Comparison of ENCODE assay signal across 19 cellular contexts in genomic region chr19:46536391-46536790, GRCh38.
"Had no signal": no experiment of that assay in that cellular context is flagged by ENCODE, and none has a peak within 500 bp of the region (broad histone marks: within the 10 kb centered on the region; RNA-seq: fewer than 3 reads in every experiment).

No MANE protein-coding gene starts in this region.

- H3K36me3 ChIP-seq: colonic mucosa, esophagus muscularis mucosa, gastroesophageal sphincter, heart left ventricle, left lung, neural progenitor cell, right lobe of liver, thoracic aorta, tibial nerve had no signal

- H3K4me3 ChIP-seq: colonic mucosa, esophagus muscularis mucosa, gastroesophageal sphincter, heart left ventricle, hepatocyte, left lung, neural progenitor cell, right lobe of liver, thoracic aorta, tibial nerve had no signal

- H3K27me3 ChIP-seq: colonic mucosa, foreskin keratinocyte, hepatocyte, neural progenitor cell, right lobe of liver had no signal

- H3K4me1 ChIP-seq: colonic mucosa, esophagus muscularis mucosa, foreskin keratinocyte, gastroesophageal sphincter, heart left ventricle, left lung, parathyroid adenoma, right lobe of liver, tibial nerve had no signal

- H3K27ac ChIP-seq: colonic mucosa, esophagus muscularis mucosa, foreskin keratinocyte, gastroesophageal sphincter, heart left ventricle, hepatocyte, left lung, neural progenitor cell, parathyroid adenoma, right lobe of liver, thoracic aorta, tibial nerve had no signal

- H3K9me3 ChIP-seq: colonic mucosa, esophagus muscularis mucosa, gastroesophageal sphincter, heart left ventricle, left lung, right lobe of liver, thoracic aorta, tibial nerve had no signal

- ATAC-seq: foreskin keratinocyte; gastroesophageal sphincter; heart left ventricle; left lung; naive thymus-derived CD4-positive, alpha-beta T cell; right lobe of liver; stimulated activated naive B cell treated with anti-CD40 and anti-IgM and Interleukin-4, amounts not matched to agents 10 μg/mL and 1 μg/mL and 100 μg/mL, for 72 hours had no signal

- DNase-seq: colonic mucosa; effector memory CD4-positive, alpha-beta T cell; foreskin keratinocyte; kidney; left lung; mesenchymal stem cell; midbrain; naive thymus-derived CD4-positive, alpha-beta T cell; right lobe of liver; stimulated activated CD4-positive, alpha-beta T cell treated with anti-CD3 and anti-CD28 coated beads, Interleukin-4, amount 100 ng/mL, for 4 hours; stimulated activated naive B cell treated with anti-CD40 and anti-IgM and Interleukin-4, amounts not matched to agents 10 μg/mL and 1 μg/mL and 100 μg/mL, for 72 hours had no signal
